In genomic region chr15:27121672-27122071, GRCh38 we compare ENCODE assay signal across 6 cellular contexts.
"Had no signal": no experiment of that assay in that cellular context is flagged by ENCODE, and none has a peak within 500 bp of the region (broad histone marks: within the 10 kb centered on the region; RNA-seq: fewer than 3 reads in every experiment).

No MANE protein-coding gene starts in this region.

- H3K27ac ChIP-seq: HL-60 had no signal

- H3K4me1 Mint-ChIP-seq: IgD-negative memory B cell had no signal

- DNase-seq: IMR-90, KBM-7 had no signal

- H3K27ac Mint-ChIP-seq: IgD-negative memory B cell had no signal

- H3K27me3 Mint-ChIP-seq: IgD-negative memory B cell had no signal

- H3K4me3 Mint-ChIP-seq: IgD-negative memory B cell had no signal

- ATAC-seq: HepG2, K562 had no signal

- H3K4me3 ChIP-seq: K562 had no signal
